8 cellular contexts compared by ENCODE assay signal in the genomic region with DNA sequence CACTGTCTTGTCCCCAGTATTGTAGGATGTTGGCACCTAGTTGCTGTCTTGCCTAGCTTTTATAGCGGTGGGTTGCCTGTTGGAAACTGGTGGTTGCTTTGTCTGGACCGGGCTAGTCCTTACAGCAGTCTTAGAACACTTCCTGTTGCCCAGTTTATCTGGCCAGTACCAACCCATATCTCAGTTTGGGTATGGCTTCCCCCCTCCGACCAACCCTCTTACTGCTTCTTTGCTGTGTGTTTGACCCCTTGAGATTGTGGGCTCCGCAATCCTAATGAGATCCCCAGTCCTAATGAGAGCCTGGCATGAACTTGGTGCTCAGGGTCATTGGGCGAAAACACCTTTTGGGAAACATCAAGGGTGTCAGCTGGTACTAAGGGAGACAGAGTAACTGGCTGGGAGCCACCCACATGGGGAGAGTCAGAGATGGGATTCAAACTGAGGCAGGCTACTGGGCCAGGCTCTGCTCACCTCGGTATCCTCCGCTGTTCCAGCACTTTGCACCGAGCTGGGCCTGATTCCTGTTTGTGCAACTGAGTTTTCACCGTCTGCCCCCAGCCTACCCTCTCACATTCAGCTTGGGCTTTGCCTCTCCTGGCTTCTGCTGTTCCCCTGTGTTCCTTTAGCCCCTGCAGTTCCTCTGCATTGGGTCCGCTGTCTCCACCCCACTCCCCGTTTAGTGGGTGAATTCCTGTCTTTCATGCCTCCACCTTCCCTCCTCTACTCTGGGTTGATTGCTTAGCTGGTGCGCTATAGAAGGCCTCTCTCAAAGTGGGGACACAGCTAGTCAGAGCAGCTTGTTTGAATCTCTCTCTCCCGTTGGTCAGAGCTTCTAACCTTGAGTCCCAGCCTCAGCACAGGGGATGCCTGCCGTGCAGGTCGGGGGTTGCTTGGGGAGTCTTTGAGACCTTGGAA. TPM values are rescaled to one million over a fixed set of nuclear protein-coding genes. Genes with fewer than 3 reads are reported as not detected.
DNase-seq lines count a peak whose midpoint lies in the region; ATAC-seq and TF ChIP-seq lines count a peak whose summit lies in the region.

No MANE protein-coding gene starts in this region.

- H2AFZ ChIP-seq in osteoblast (ENCODE audit: low read length) = no peak overlapping the region

- peaks cover 32 to 80% (median 63%) of the 10 kb centered on the region in 4 donors for H3K4me1 Mint-ChIP-seq in CD4-positive, alpha-beta memory T cell
- H3K4me1 Mint-ChIP-seq in endothelial cell (ENCODE audit: unreplicated experiment) = peaks cover 25% of the 10 kb centered on the region

- H4K20me1 ChIP-seq in osteoblast (ENCODE audit: insufficient read depth, low read length) = peaks cover 28% of the 10 kb centered on the region

- peaks cover 0 to 9% of the 10 kb centered on the region in 2 donors for H3K36me3 Mint-ChIP-seq in CD4-positive, alpha-beta memory T cell
- H3K36me3 Mint-ChIP-seq in endothelial cell (ENCODE audit: low read depth, unreplicated experiment) = no peaks in the 10 kb centered on the region

- no peaks in the 10 kb centered on the region for H3K9me3 ChIP-seq in CD4-positive, alpha-beta memory T cell (ENCODE audit: control insufficient read depth in 1 of 2, low read length in 2 of 2)
- no peaks in the 10 kb centered on the region for H3K9me3 ChIP-seq in osteoblast (ENCODE audit: low read depth, low read length)

- H3K4me1 ChIP-seq in CD4-positive, alpha-beta memory T cell (ENCODE audit: insufficient read depth, low read length) = peaks cover 74% of the 10 kb centered on the region
- H3K4me1 ChIP-seq in osteoblast (ENCODE audit: insufficient read depth, low read length) = peaks cover 17% of the 10 kb centered on the region

- H3K27ac Mint-ChIP-seq in CD4-positive, alpha-beta memory T cell = peak overlapping the region; percentile 81 to 96 (median 86)
- peak overlapping the region; percentile 52 for H3K27ac Mint-ChIP-seq in endothelial cell (ENCODE audit: unreplicated experiment)

- peak overlapping the region; percentile 81 for H3K27ac ChIP-seq in CD4-positive, alpha-beta memory T cell (ENCODE audit: low read depth, low read length)
- H3K27ac ChIP-seq in osteoblast (ENCODE audit: low read depth, low read length) = no peak overlapping the region

- TF ChIP-seq POLR2A in NB4 (IDR thresholded peaks at IDR 0.05; ENCODE audit: extremely low read depth, insufficient read length) = no peak

- TF ChIP-seq CTCF in NB4 (IDR thresholded peaks at IDR 0.05; ENCODE audit: low read depth, low read length) = no peak
- no peak for TF ChIP-seq CTCF in endothelial cell (IDR thresholded peaks at IDR 0.05; ENCODE audit: unreplicated experiment)
- TF ChIP-seq CTCF in osteoblast (IDR thresholded peaks at IDR 0.05; ENCODE audit: extremely low read depth, low read depth, low read length) = no peak

- peak overlapping the region; percentile 88 for H3K4me2 ChIP-seq in osteoblast (ENCODE audit: insufficient read depth, low read length)

- H3K4me3 Mint-ChIP-seq in CD4-positive, alpha-beta memory T cell = peak overlapping the region; percentile 90 to 95 (median 91)
- H3K4me3 Mint-ChIP-seq in endothelial cell (ENCODE audit: unreplicated experiment) = peak overlapping the region; percentile 95

- peak overlapping the region; percentile 69 to 78 for H3K4me3 ChIP-seq in CD4-positive, alpha-beta memory T cell (ENCODE audit: low read length in 2 of 2)
- H3K4me3 ChIP-seq in NB4 (ENCODE audit: low read depth, low read length) (peak overlapping the region; percentile 70), osteoblast (ENCODE audit: insufficient read depth, low read length) (no peak overlapping the region)

- DNase-seq in CD4-positive, alpha-beta memory T cell = no peak
- no peak for DNase-seq in NB4 (ENCODE audit: low read depth)
- DNase-seq in endothelial cell (ENCODE audit: low spot score) = no peak
- DNase-seq in osteoblast (ENCODE audit: insufficient read length, low spot score, missing footprints) = no peak
- no peak for DNase-seq in NCI-H526 treated with DMSO at 0.1 percent for 48 hours (lab: John Stamatoyannopoulos, UW)

- H3K27me3 ChIP-seq in CD4-positive, alpha-beta memory T cell (ENCODE audit: insufficient read depth, low read length) = no peaks in the 10 kb centered on the region
- peaks cover 19% of the 10 kb centered on the region for H3K27me3 ChIP-seq in osteoblast (ENCODE audit: insufficient read depth, low read length)

- peaks cover 17% of the 10 kb centered on the region for H3K79me2 ChIP-seq in osteoblast (ENCODE audit: insufficient read depth, low read length)

- H3K27me3 Mint-ChIP-seq in CD4-positive, alpha-beta memory T cell = no peaks in the 10 kb centered on the region
- peaks cover 9% of the 10 kb centered on the region for H3K27me3 Mint-ChIP-seq in endothelial cell (ENCODE audit: unreplicated experiment)

- no peaks in the 10 kb centered on the region for H3K9me3 Mint-ChIP-seq in CD4-positive, alpha-beta memory T cell
- no peaks in the 10 kb centered on the region for H3K9me3 Mint-ChIP-seq in endothelial cell (ENCODE audit: unreplicated experiment)

- ATAC-seq in GM18511 (IDR thresholded peaks at IDR 0.05; ENCODE audit: unreplicated experiment) = no peak
- ATAC-seq in HG03097 (IDR thresholded peaks at IDR 0.05; ENCODE audit: low FRiP score, unreplicated experiment) = no peak
- no peak for ATAC-seq in HG03139 (IDR thresholded peaks at IDR 0.05; ENCODE audit: unreplicated experiment)

- intact Hi-C loops in CD4-positive, alpha-beta memory T cell (cut with micrococcal nuclease) = no loop called here

- no peaks in the 10 kb centered on the region for H3K36me3 ChIP-seq in CD4-positive, alpha-beta memory T cell (ENCODE audit: insufficient read depth, low read length)
- H3K36me3 ChIP-seq in osteoblast (ENCODE audit: insufficient read depth, low read length) = no peaks in the 10 kb centered on the region

- CTCF ChIA-PET in CD4-positive, alpha-beta memory T cell (lab: Charles Lee; ENCODE audit: partially characterized antibody) = interaction anchor here (0.9 to 4.4 kb wide), 8 partner anchors 16 to 157 kb away, joined by 3 to 17 read pairs (median 7); a partner anchor contains a TSS

- POLR2A ChIA-PET in CD4-positive, alpha-beta memory T cell (lab: Charles Lee; ENCODE audit: partially characterized antibody) = interaction anchor here (0.9 to 7.3 kb wide), 14 partner anchors 8 to 237 kb away, joined by 3 to 98 read pairs (median 10); a partner anchor contains a TSS

RNA-seq across cellular contexts. Expression of a gene that starts 1.6 kb away (rescaled TPM):
- total RNA-seq in CD4-positive, alpha-beta memory T cell = 10 to 100 TPM; 73.7 to 80.7 TPM
- 10 to 100 TPM; 40.7 to 52.2 TPM for polyA plus RNA-seq in CD4-positive, alpha-beta memory T cell
- total RNA-seq in endothelial cell (ENCODE audit: unreplicated experiment) (33.0 TPM), osteoblast (39.4 and 42.1 TPM in 2 replicates)
